ENCODE assay signal across 17 cellular contexts in the genomic region with DNA sequence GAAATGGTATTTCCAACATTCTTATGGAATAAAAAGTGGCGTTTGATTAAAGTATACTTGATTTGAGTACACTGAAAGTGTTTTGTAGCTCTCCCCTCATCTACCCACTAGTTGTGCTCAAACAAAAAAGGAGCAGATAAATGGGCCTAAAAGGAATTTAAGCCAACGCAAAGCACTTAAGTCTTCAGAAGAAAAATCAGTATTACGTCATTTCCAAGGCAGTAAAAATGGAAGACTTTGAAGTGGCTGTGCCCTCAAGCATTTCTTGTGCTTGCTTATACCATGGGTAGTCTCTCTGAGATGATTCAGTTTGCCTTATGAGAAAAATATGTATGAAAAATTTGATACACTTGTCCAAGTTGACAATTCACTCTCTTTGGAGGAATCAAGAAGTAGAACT.
DNase-seq lines count a peak whose midpoint lies in the region; ATAC-seq, FAIRE-seq and TF ChIP-seq lines count a peak whose summit lies in the region.
"Had no signal": no experiment of that assay in that cellular context is flagged by ENCODE, and none has a peak within 500 bp of the region (broad histone marks: within the 10 kb centered on the region; RNA-seq: fewer than 3 reads in every experiment).

No MANE protein-coding gene starts in this region.

- H3K4me1 ChIP-seq in A673 (ENCODE audit: insufficient read depth, low read length, poor library complexity, severe bottlenecking), result peaks cover 6% of the 10 kb centered on the region
- H3K4me1 ChIP-seq in GM23248 (ENCODE audit: insufficient read depth), result 0 out of 2 replicates have a peak, but pooled peaks cover 3% of the 10 kb centered on the region
- no peaks in the 10 kb centered on the region for H3K4me1 ChIP-seq in left lung
- H3K4me1 ChIP-seq in transverse colon, result no peaks in the 10 kb centered on the region
- H3K4me1 ChIP-seq: prostate gland, upper lobe of left lung had no signal

- no peak for FAIRE-seq in bronchial epithelial cell (lab: Jason Lieb, UNC)
- no peak for FAIRE-seq in GM12892 (lab: Jason Lieb, UNC)

- ATAC-seq in left lung, result peak; percentile 75

- H3K79me2 ChIP-seq in GM23248 (ENCODE audit: insufficient read depth), result no peaks in the 10 kb centered on the region

- H3K4me3 ChIP-seq in A673 (ENCODE audit: low read depth, low read length, poor library complexity, severe bottlenecking), result no peak overlapping the region
- no peak overlapping the region for H3K4me3 ChIP-seq in GM23248
- no peak overlapping the region for H3K4me3 ChIP-seq in bronchial epithelial cell (ENCODE audit: low read depth, low read length)
- no peak overlapping the region for H3K4me3 ChIP-seq in left lung
- H3K4me3 ChIP-seq in transverse colon, result no peak overlapping the region
- H3K4me3 ChIP-seq: prostate gland, upper lobe of left lung had no signal

- no peak overlapping the region for H3K4me2 ChIP-seq in GM23248 (ENCODE audit: unreplicated experiment)

- no peaks in the 10 kb centered on the region for H3F3A ChIP-seq in GM23248 (ENCODE audit: insufficient read depth)

- POLR2A ChIA-PET in A673 (lab: Charles Lee; ENCODE audit: low non-redundant PET), result no interaction called here

- no peak for TF ChIP-seq CTCF in A673 (conservative IDR thresholded peaks at IDR 0.05; ENCODE audit: low read depth, low read length)
- no peak for TF ChIP-seq CTCF in bronchial epithelial cell (IDR thresholded peaks at IDR 0.05; ENCODE audit: insufficient read depth, low read length, severe bottlenecking)
- TF ChIP-seq CTCF in left lung (IDR thresholded peaks at IDR 0.05), result no peak
- TF ChIP-seq CTCF in transverse colon (IDR thresholded peaks at IDR 0.05), result no peak

- H3K9me3 ChIP-seq in A673 (ENCODE audit: low read depth, low read length, poor library complexity, severe bottlenecking), result no peaks in the 10 kb centered on the region
- H3K9me3 ChIP-seq in GM23248 (ENCODE audit: low read depth), result no peaks in the 10 kb centered on the region
- no peaks in the 10 kb centered on the region for H3K9me3 ChIP-seq in left lung
- H3K9me3 ChIP-seq in transverse colon, result no peaks in the 10 kb centered on the region
- H3K9me3 ChIP-seq: prostate gland, upper lobe of left lung had no signal

- 46 to 53% methylated on average over 3 of the region's 3 CpGs for WGBS in GM23248 (ENCODE audit: low coverage in 1 of 2, low lambda C conversion rate in 2 of 2, missing lambda C conversion rate in 2 of 2), 2 experiments
- WGBS in transverse colon (ENCODE audit: low coverage in 1 of 2), 2 donors, result 67 to 85% methylated on average over 3 of the region's 3 CpGs

- H2AFZ ChIP-seq in GM23248, result no peak overlapping the region

- TF ChIP-seq POLR2A in transverse colon (IDR thresholded peaks at IDR 0.05), result no peak
- TF ChIP-seq POLR2A in GM12892 (IDR thresholded peaks at IDR 0.05; ENCODE audit: low read depth, low read length), result no peak

- no peak for TF ChIP-seq EP300 in transverse colon (IDR thresholded peaks at IDR 0.05; ENCODE audit: low read depth)

- H3K9ac ChIP-seq in GM23248, result no peak overlapping the region

- in situ Hi-C loops in GM23248 (cut with MboI) (no loop called here), transverse colon (cut with MboI; ENCODE audit: low pct_ligation_motif_present in 1 of 4, low pct_unique_long_range_greater_than_20kb in 1 of 4, low sequenced_read_pairs in 3 of 4) (no loop called here)

- no peaks in the 10 kb centered on the region for H3K9me2 ChIP-seq in GM23248 (ENCODE audit: insufficient read depth)

- intact Hi-C loops in A673 (cut with micrococcal nuclease; ENCODE audit: unreplicated experiment) (no loop called here), left lung (cut with DNase I) (no loop called here), posterior vena cava (cut with DNase I) (no loop called here), transverse colon (cut with DNase I; ENCODE audit: low total_unique reads) (no loop called here)

- CTCF ChIA-PET in A673 (lab: Charles Lee), result no interaction called here

- no peaks in the 10 kb centered on the region for H4K20me1 ChIP-seq in GM23248 (ENCODE audit: insufficient read depth)

- H3K36me3 ChIP-seq in A673 (ENCODE audit: insufficient read depth, low read length, poor library complexity, severe bottlenecking) (no peaks in the 10 kb centered on the region), GM23248 (ENCODE audit: low read depth) (no peaks in the 10 kb centered on the region), bronchial epithelial cell (ENCODE audit: control insufficient read depth, insufficient read depth, low read length) (no peaks in the 10 kb centered on the region), left lung (no peaks in the 10 kb centered on the region), transverse colon (no peaks in the 10 kb centered on the region)
- H3K36me3 ChIP-seq: prostate gland, upper lobe of left lung had no signal

- H3K27ac ChIP-seq in A673 (ENCODE audit: low read depth, low read length, poor library complexity, severe bottlenecking) (no peak overlapping the region), GM23248 (no peak overlapping the region), left lung (peak overlapping the region in 1 of 2 donors; percentile 44), transverse colon (peak overlapping the region in 2 of 4 donors; percentile 34 to 63)
- H3K27ac ChIP-seq: upper lobe of left lung had no signal

- no TSS peak for BruUV-seq in A673 (replicated peaks; lab: Mats Ljungman, UMichigan)

- DNase-seq in A673 (ENCODE audit: low spot score), result peak; percentile 33
- peak; percentile 12 for DNase-seq in GM23248
- DNase-seq in bronchial epithelial cell (ENCODE audit: low read depth), result peak; percentile 79
- no peak for DNase-seq in left lung
- DNase-seq in posterior vena cava (ENCODE audit: low spot score), result no peak
- no peak for DNase-seq in transverse colon
- DNase-seq in activated gamma-delta T cell treated with Interleukin-2 at 50 U/mL for 16 hours, result no peak
- no peak for DNase-seq in GM12892 (ENCODE audit: insufficient read length)
- DNase-seq: activated B cell treated with CpG ODN at 0.5 μM for 24 hours, amygdala, glutamatergic neuron, immature natural killer cell, NCI-H2029, NCI-H524, SHP77 treated with DMSO at 0.1 percent for 48 hours, upper lobe of left lung had no signal

- H3K27me3 ChIP-seq in A673 (replicated peaks; ENCODE audit: insufficient read depth, low read depth, low read length, poor library complexity), result no peaks in the 10 kb centered on the region
- H3K27me3 ChIP-seq in GM23248 (replicated peaks; ENCODE audit: insufficient read depth), result no peaks in the 10 kb centered on the region
- H3K27me3 ChIP-seq in bronchial epithelial cell (ENCODE audit: control insufficient read depth, insufficient read depth, low read length), result no peaks in the 10 kb centered on the region
- H3K27me3 ChIP-seq in left lung, result no peaks in the 10 kb centered on the region
- H3K27me3 ChIP-seq in transverse colon, result no peaks in the 10 kb centered on the region
- H3K27me3 ChIP-seq: upper lobe of left lung had no signal

Comparison
In these comparisons a context has a peak if more than half of its experiments do, and no peak if none do; other contexts are left out.
1. DNase-seq: peak in A673 (single experiment), GM23248 (single experiment) and bronchial epithelial cell (single experiment); none in left lung (0 of 2), posterior vena cava (single experiment), transverse colon (single experiment), activated gamma-delta T cell treated with Interleukin-2 at 50 U/mL for 16 hours (single experiment) and GM12892 (single experiment).